Comparison of ENCODE assay signal across 8 cellular contexts in the genomic region with DNA sequence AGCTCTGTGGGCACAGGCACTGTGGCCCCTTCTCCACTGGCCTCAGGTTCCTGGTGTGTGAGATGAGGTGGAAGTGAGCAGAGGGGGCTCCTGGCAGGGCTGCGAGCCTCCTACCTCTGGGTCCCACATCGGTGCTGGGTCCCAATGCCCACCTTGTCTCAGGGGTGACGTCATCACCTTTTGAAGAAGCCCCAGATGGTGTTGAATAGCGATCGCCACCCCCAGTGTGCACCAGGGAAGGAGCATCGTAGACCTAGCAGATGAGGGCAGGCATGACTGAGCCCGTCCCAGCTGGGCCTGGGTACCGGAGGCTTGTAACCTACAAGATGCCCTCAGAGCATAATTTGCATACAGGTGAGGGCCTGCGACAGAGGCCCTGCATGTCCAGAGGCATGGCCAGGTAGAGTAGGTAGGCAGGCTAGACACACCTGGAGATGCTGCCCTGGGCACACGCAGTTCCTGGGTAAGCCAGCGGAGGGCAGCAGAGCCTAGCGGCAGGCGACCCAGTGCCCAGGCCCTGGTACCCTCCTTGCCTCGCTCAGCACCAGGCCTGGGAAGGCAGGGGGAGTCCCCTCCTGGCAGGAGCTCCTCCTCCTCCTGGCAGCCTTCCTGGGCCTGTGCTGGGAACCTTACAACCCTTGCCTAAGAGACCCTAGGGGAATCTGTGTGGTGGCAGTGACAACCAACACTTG. TPM values are rescaled to one million over a fixed set of nuclear protein-coding genes. Genes with fewer than 3 reads are reported as not detected.
A peak's percentile ranks its signal among the peaks of the same experiment; 100 is the strongest.
DNase-seq lines count a peak whose midpoint lies in the region; ATAC-seq, FAIRE-seq and TF ChIP-seq lines count a peak whose summit lies in the region.

No MANE protein-coding gene starts in this region.

- H3K9ac ChIP-seq in parathyroid adenoma: no peak overlapping the region

- no peak for FAIRE-seq in frontal cortex (lab: Jason Lieb, UNC)

- TF ChIP-seq EP300 in transverse colon (IDR thresholded peaks at IDR 0.05; ENCODE audit: low read depth): no peak

- no peak overlapping the region for H3K4me3 ChIP-seq in RWPE2 (ENCODE audit: severe bottlenecking)
- H3K4me3 ChIP-seq in parathyroid adenoma (ENCODE audit: low read depth, low read length): no peak overlapping the region
- H3K4me3 ChIP-seq in transverse colon: no peak overlapping the region

- peak; percentile 99 for TF ChIP-seq CTCF in GM10248 (IDR thresholded peaks at IDR 0.05; ENCODE audit: control extremely low read depth, extremely low read depth, low read depth, missing control alignments)
- TF ChIP-seq CTCF in RWPE2 (IDR thresholded peaks at IDR 0.05; ENCODE audit: poor library complexity, severe bottlenecking): peak; percentile 97
- peak; percentile 89 for TF ChIP-seq CTCF in parathyroid adenoma (IDR thresholded peaks at IDR 0.05)
- TF ChIP-seq CTCF in transverse colon (IDR thresholded peaks at IDR 0.05): peak; percentile 96 to 99 (median 99)

- DNase-seq in GM10248 (ENCODE audit: extremely low spot score) (peak; percentile 86), HuH-7.5 (ENCODE audit: low spot score) (peak; percentile 99), RWPE2 (ENCODE audit: low spot score) (no peak), activated gamma-delta T cell treated with Interleukin-2 at 50 U/mL for 16 hours (peak; percentile 64), frontal cortex (ENCODE audit: low spot score in 2 of 2) (peak; percentile 76 to 92), transverse colon (peak; percentile 83), GF-D8 (lab: John Stamatoyannopoulos, UW) (no peak)

- CTCF ChIA-PET in GM10248 (lab: Yijun Ruan, JAX): interaction anchor here (0.6 to 7.1 kb wide), 19 partner anchors 8 to 573 kb away, joined by 3 to 62 read pairs (median 4); partner anchors contain the start of gene SMIM38

- H3K4me2 ChIP-seq in parathyroid adenoma (ENCODE audit: low read length): no peak overlapping the region

- H3K27me3 ChIP-seq in RWPE2 (ENCODE audit: insufficient read depth, poor library complexity, severe bottlenecking) (no peaks in the 10 kb centered on the region), parathyroid adenoma (ENCODE audit: control insufficient read depth, insufficient read depth, low read length) (no peaks in the 10 kb centered on the region), transverse colon (no peaks in the 10 kb centered on the region)

- H3K27ac ChIP-seq in RWPE2 (ENCODE audit: poor library complexity, severe bottlenecking) (no peak overlapping the region), parathyroid adenoma (no peak overlapping the region), transverse colon (no peak overlapping the region)

- TF ChIP-seq POLR2A in transverse colon (IDR thresholded peaks at IDR 0.05): no peak

- H3K36me3 ChIP-seq in RWPE2 (ENCODE audit: low read depth) (no peaks in the 10 kb centered on the region), parathyroid adenoma (ENCODE audit: control insufficient read depth, insufficient read depth, low read length) (no peaks in the 10 kb centered on the region), transverse colon (no peaks in the 10 kb centered on the region)

- H2AFZ ChIP-seq in parathyroid adenoma: no peak overlapping the region

- POLR2A ChIA-PET in GM10248 (lab: Yijun Ruan, JAX): no interaction called here

- no peaks in the 10 kb centered on the region for H3K9me3 ChIP-seq in RWPE2 (ENCODE audit: severe bottlenecking)
- no peaks in the 10 kb centered on the region for H3K9me3 ChIP-seq in parathyroid adenoma (ENCODE audit: control insufficient read depth, low read length)
- H3K9me3 ChIP-seq in transverse colon: no peaks in the 10 kb centered on the region

- 28% methylated on average over 13 of the region's 14 CpGs; no CpG with 5 or more reads in 1 of the 2 donors for WGBS in transverse colon (ENCODE audit: low coverage in 1 of 2), 2 donors

- H3K79me2 ChIP-seq in parathyroid adenoma: no peaks in the 10 kb centered on the region

- H3K4me1 ChIP-seq in RWPE2 (ENCODE audit: insufficient read depth, poor library complexity, severe bottlenecking): no peaks in the 10 kb centered on the region
- no peaks in the 10 kb centered on the region for H3K4me1 ChIP-seq in parathyroid adenoma
- H3K4me1 ChIP-seq in transverse colon: peaks cover 0 to 4% (median 0%) of the 10 kb centered on the region in 4 donors

- intact Hi-C loops in transverse colon (cut with DNase I; ENCODE audit: low total_unique reads): loop anchor here (1.0 kb wide), 1 partner anchor 542 kb away; no protein-coding TSS in a partner anchor

- ATAC-seq in RWPE2 (ENCODE audit: low read depth): peak; percentile 82

- in situ Hi-C loops in transverse colon (cut with MboI; ENCODE audit: low pct_ligation_motif_present in 1 of 4, low pct_unique_long_range_greater_than_20kb in 1 of 4, low sequenced_read_pairs in 3 of 4): loop anchor here (10.0 to 25.0 kb wide), 3 partner anchors 544 to 564 kb away; partner anchors contain the start of gene CCND1 (in 1 of the 4)

RNA-seq across cellular contexts. Expression of gene TPCN2, which starts 52.5 kb away (rescaled TPM):
- total RNA-seq in frontal cortex: 6.1 TPM
- total RNA-seq in transverse colon: 10 to 100 TPM; 16.8 to 25.4 (median 20.7) TPM

RNA-seq across cellular contexts. Expression of gene SMIM38, which starts 54.5 kb away (rescaled TPM):
- 0.41 TPM for total RNA-seq in frontal cortex
- 10 to 100 TPM in 1 of 4 donors, 1 to 10 TPM in 1, not detected in 2; 2.9 to 10.1 TPM for total RNA-seq in transverse colon

Comparison
In these comparisons a context has a peak if more than half of its experiments do, and no peak if none do; other contexts are left out.
1. DNase-seq: peak in GM10248 (single experiment), HuH-7.5 (single experiment), activated gamma-delta T cell treated with Interleukin-2 at 50 U/mL for 16 hours (single experiment), frontal cortex (2 of 2) and transverse colon (single experiment); none in RWPE2 (single experiment) and GF-D8 (single experiment).
2. Peak in every context shown above with its lines, with median percentiles within 50 percentile points of each other: CTCF ChIP-seq.